Comparison of ENCODE assay signal across 1 cellular context in the genomic region with DNA sequence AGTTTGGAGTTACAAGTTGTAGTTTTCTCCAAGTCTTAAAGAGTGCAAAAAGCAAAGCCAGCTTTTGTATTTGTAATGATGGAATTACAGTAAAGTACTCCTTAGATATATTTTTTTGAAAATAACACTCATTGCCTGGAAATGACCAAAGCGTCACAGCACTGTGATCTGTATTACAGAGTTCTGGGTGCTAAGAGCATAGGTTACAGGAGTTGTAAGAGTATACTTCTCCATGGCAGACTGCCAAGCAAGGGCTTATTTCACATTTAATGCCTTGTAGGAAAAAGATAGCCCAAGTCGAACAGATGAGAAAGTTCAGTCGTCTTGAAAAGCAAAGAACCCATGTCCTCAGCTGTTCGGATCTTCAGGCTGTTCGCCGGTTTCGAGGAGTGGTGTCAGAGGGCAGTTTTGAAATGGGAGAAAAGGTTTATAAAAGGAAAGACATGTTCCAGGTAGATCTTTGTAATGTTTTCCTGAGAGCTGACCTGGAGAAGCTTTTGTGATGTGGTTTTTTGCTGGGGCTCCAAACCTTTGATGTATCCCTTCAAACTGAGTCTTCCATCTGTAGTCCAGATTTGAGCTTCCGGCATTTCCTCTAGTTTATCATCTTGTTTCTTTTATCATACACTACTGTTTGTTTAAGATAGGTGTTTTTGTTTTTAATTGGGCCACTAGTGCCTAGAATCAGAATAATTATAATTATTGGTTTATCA.
TF ChIP-seq lines count a peak whose summit lies in the region.

No MANE protein-coding gene starts in this region.

TF ChIP-seq in GM23338, 12 proteins besides CTCF, POLR2A, EP300 and RAD21 (continued from another document):
- no peak for TF ChIP-seq ZNF462 (CRISPR knock-in tag; IDR thresholded peaks at IDR 0.05)
TF ChIP-seq in GM23338: peak in this region for 0.
